In genomic region chr12:3872800-3873636, GRCh38 we compare ENCODE assay signal across 8 cellular contexts. TPM values are rescaled to one million over a fixed set of nuclear protein-coding genes. Genes with fewer than 3 reads are reported as not detected.
DNase-seq lines count a peak whose midpoint lies in the region; ATAC-seq and TF ChIP-seq lines count a peak whose summit lies in the region.

Gene PARP11, minus strand, starts transcription at chr12:3873399. Its CDS starts 170 bp downstream, at chr12:3873229.

- H3K27me3 ChIP-seq in AG04450 (ENCODE audit: control insufficient read depth, insufficient read depth, low read length): no peaks in the 10 kb centered on the region

- no peaks in the 10 kb centered on the region for H3K9me3 Mint-ChIP-seq in activated B cell treated with CpG ODN at 0.5 μM for 24 hours

- CTCF ChIA-PET in AG04450 (lab: Charles Lee): interaction anchor here (0.6 to 4.4 kb wide), 6 partner anchors 12 to 573 kb away, joined by 3 to 55 read pairs (median 8); no protein-coding TSS in a partner anchor
- CTCF ChIA-PET in activated B cell treated with CpG ODN at 0.5 μM for 24 hours (lab: Charles Lee): interaction anchor here (0.6 to 0.7 kb wide), 2 partner anchors 10 to 398 kb away, joined by 3 read pairs; no protein-coding TSS in a partner anchor

- H3K4me1 Mint-ChIP-seq in activated B cell treated with CpG ODN at 0.5 μM for 24 hours: peaks cover 48% of the 10 kb centered on the region

- peak within 1 kb of the TSS; percentile 95 for H3K27ac ChIP-seq in AG04450 (ENCODE audit: low read depth, low read length)
- H3K27ac ChIP-seq in caudate nucleus (ENCODE audit: low read depth, low read length): peak within 1 kb of the TSS; percentile 95

- DNase-seq in AG04450 (ENCODE audit: low read depth, low spot score) (peak; percentile 88), NCI-H345 (lab: John Stamatoyannopoulos, UW) (peak; percentile 97), activated B cell treated with CpG ODN at 0.5 μM for 24 hours (peak; percentile 91), caudate nucleus (lab: John Stamatoyannopoulos, UW) (peak; percentile 70 to 98 (median 95)), inferior parietal cortex (ENCODE audit: extremely low spot score) (peak; percentile 92)
- DNase-seq in stimulated activated CD4-positive, alpha-beta T cell treated with anti-CD3 and anti-CD28 coated beads, Interleukin-12 subunit alpha, Interleukin-12 subunit beta, amount 100 ng/mL, for 24 hours (ENCODE audit: low read depth in 2 of 2): peak; percentile 92 to 98

- peak within 1 kb of the TSS; percentile 91 for H3K4me3 Mint-ChIP-seq in activated B cell treated with CpG ODN at 0.5 μM for 24 hours

- ATAC-seq in GM18909 (IDR thresholded peaks at IDR 0.05; ENCODE audit: poor library complexity, unreplicated experiment): peak; percentile 95
- peak; percentile 96 for ATAC-seq in HG03175 (IDR thresholded peaks at IDR 0.05; ENCODE audit: unreplicated experiment)
- peak; percentile 98 for ATAC-seq in activated B cell treated with CpG ODN at 0.5 μM for 24 hours (ENCODE audit: low read depth)

- H3K9me3 ChIP-seq in AG04450 (ENCODE audit: control insufficient read depth, insufficient read depth, low read length): peaks cover 2% of the 10 kb centered on the region; the same call in 1 of the 2 replicates

- TF ChIP-seq CTCF in AG04450 (IDR thresholded peaks at IDR 0.05; ENCODE audit: low read depth, low read length) (no peak), activated B cell treated with CpG ODN at 0.5 μM for 24 hours (IDR thresholded peaks at IDR 0.05) (no peak)

- H3K27ac Mint-ChIP-seq in activated B cell treated with CpG ODN at 0.5 μM for 24 hours: peak within 1 kb of the TSS; percentile 93

- POLR2A ChIA-PET in AG04450 (lab: Yijun Ruan, JAX): interaction anchor here (0.5 to 0.7 kb wide), 4 partner anchors 41 to 574 kb away, joined by 3 to 4 read pairs (median 4); no protein-coding TSS in a partner anchor
- POLR2A ChIA-PET in activated B cell treated with CpG ODN at 0.5 μM for 24 hours (lab: Charles Lee): interaction anchor here (0.6 to 2.0 kb wide), 30 partner anchors 9 to 983 kb away, joined by 3 to 18 read pairs (median 4); partner anchors contain the start of gene CCND2

- H3K27me3 Mint-ChIP-seq in activated B cell treated with CpG ODN at 0.5 μM for 24 hours: peaks cover 3% of the 10 kb centered on the region

- H3K4me3 ChIP-seq in AG04450 (ENCODE audit: low read depth, low read length): peak within 1 kb of the TSS; percentile 79

- peaks cover 7% of the 10 kb centered on the region for H3K36me3 Mint-ChIP-seq in activated B cell treated with CpG ODN at 0.5 μM for 24 hours (ENCODE audit: low read depth)

- intact Hi-C loops in activated B cell treated with CpG ODN at 0.5 μM for 24 hours (cut with micrococcal nuclease): loop anchor here (1.0 to 10.0 kb wide), 8 partner anchors 35 to 942 kb away; partner anchors contain the start of genes AKAP3, CRACR2A, NDUFA9 and RAD51AP1

RNA-seq across cellular contexts. Expression of gene PARP11, which starts in this region (rescaled TPM):
- polyA plus RNA-seq in AG04450 (2011; rRNA removed): 5.4 and 6.9 TPM in 2 replicates
- 2.4 and 5.0 TPM in 2 replicates for polyA minus RNA-seq in AG04450 (2011; rRNA and poly(A)+ RNA removed)
- 21.4 and 27.2 TPM in 2 replicates for total RNA-seq in activated B cell treated with CpG ODN at 0.5 μM for 24 hours

Comparison
In these comparisons a context has a peak if more than half of its experiments do, and no peak if none do; other contexts are left out.
1. Peak in every context shown above with its lines: DNase-seq, ATAC-seq, H3K4me3 ChIP-seq and H3K27ac ChIP-seq.